13 cellular contexts compared by ENCODE assay signal in genomic region chr17:77354420-77354720, GRCh38.
DNase-seq lines count a peak whose midpoint lies in the region; ATAC-seq and TF ChIP-seq lines count a peak whose summit lies in the region.
"Had no signal": no experiment of that assay in that cellular context is flagged by ENCODE, and none has a peak within 500 bp of the region (broad histone marks: within the 10 kb centered on the region; RNA-seq: fewer than 3 reads in every experiment).

No MANE protein-coding gene starts in this region.

- H3K4me3 Mint-ChIP-seq in brain, result no peak overlapping the region
- H3K4me3 Mint-ChIP-seq: T-cell had no signal

- no peaks in the 10 kb centered on the region for H3K27me3 ChIP-seq in lower lobe of right lung (ENCODE audit: low read depth)
- H3K27me3 ChIP-seq in subcutaneous abdominal adipose tissue (ENCODE audit: control insufficient read depth in 5 of 5, insufficient read depth in 4 of 5, low read length in 5 of 5), result no peaks in the 10 kb centered on the region

- TF ChIP-seq CTCF in brain (conservative IDR thresholded peaks at IDR 0.05) (no peak), lower lobe of right lung (IDR thresholded peaks at IDR 0.05) (no peak)

- H3K4me3 ChIP-seq in lower lobe of right lung (no peak overlapping the region), subcutaneous abdominal adipose tissue (ENCODE audit: low read depth in 1 of 5, low read length in 5 of 5) (no peak overlapping the region)

- H3K36me3 ChIP-seq in lower lobe of right lung (no peaks in the 10 kb centered on the region), subcutaneous abdominal adipose tissue (ENCODE audit: control insufficient read depth in 5 of 5, insufficient read depth in 5 of 5, low read length in 5 of 5) (no peaks in the 10 kb centered on the region)

- peaks cover 3% of the 10 kb centered on the region for H3K27me3 Mint-ChIP-seq in brain
- H3K27me3 Mint-ChIP-seq: T-cell had no signal

- ATAC-seq in lower lobe of right lung, result no peak
- ATAC-seq: T-cell had no signal

- H3K9ac ChIP-seq in subcutaneous abdominal adipose tissue (ENCODE audit: low read length in 5 of 5), result no peak overlapping the region

- H3K9me3 Mint-ChIP-seq in brain, result peaks cover 0 to 10% (median 2%) of the 10 kb centered on the region in 5 experiments
- H3K9me3 Mint-ChIP-seq: T-cell had no signal

- H3K27ac ChIP-seq in lower lobe of right lung, result peak overlapping the region; percentile 8
- H3K27ac ChIP-seq in subcutaneous abdominal adipose tissue (ENCODE audit: low read depth, low read length), result peak overlapping the region; percentile 50

- H3K36me3 Mint-ChIP-seq in brain, result no peaks in the 10 kb centered on the region
- H3K36me3 Mint-ChIP-seq: T-cell had no signal

- H3K27ac Mint-ChIP-seq in brain, result peak overlapping the region in 3 of 5 experiments; percentile 39 to 72 (median 59)
- H3K27ac Mint-ChIP-seq: T-cell had no signal

- peaks cover 29% of the 10 kb centered on the region for H3K4me1 ChIP-seq in lower lobe of right lung
- H3K4me1 ChIP-seq in subcutaneous abdominal adipose tissue (ENCODE audit: control insufficient read depth in 5 of 5, insufficient read depth in 5 of 5, low read length in 5 of 5), result peaks cover 8 to 39% (median 34%) of the 10 kb centered on the region in 5 donors

- H3K9me3 ChIP-seq in lower lobe of right lung (no peaks in the 10 kb centered on the region), subcutaneous abdominal adipose tissue (ENCODE audit: control insufficient read depth in 5 of 5, low read length in 5 of 5) (no peaks in the 10 kb centered on the region)

- peaks cover 64% of the 10 kb centered on the region for H3K4me1 Mint-ChIP-seq in brain

- intact Hi-C loops in lower lobe of right lung (cut with DNase I), result no loop called here

- peak; percentile 51 for DNase-seq in activated CD8-positive, alpha-beta memory T cell treated with anti-CD3 and anti-CD28 coated beads for 24 hours
- no peak for DNase-seq in activated CD8-positive, alpha-beta memory T cell treated with anti-CD3 and anti-CD28 coated beads, Interleukin-2, amount 50 U/mL, for 48 hours
- DNase-seq in lower lobe of right lung, result no peak
- no peak for DNase-seq in inferior parietal cortex (ENCODE audit: extremely low spot score)
- no peak for DNase-seq in NCI-H1105 treated with DMSO at 0.1 percent for 48 hours (lab: John Stamatoyannopoulos, UW)
- DNase-seq in NCI-H526 (lab: John Stamatoyannopoulos, UW), result no peak
- DNase-seq: activated CD4-positive, alpha-beta T cell treated with anti-CD3 and anti-CD28 coated beads, Interleukin-2, amount 50 U/mL, for 48 hours; activated naive CD4-positive, alpha-beta T cell treated with anti-CD3 and anti-CD28 coated beads, Interleukin-2, amount 50 U/mL, for 16 hours; Karpas-422; midbrain had no signal
